39 cellular contexts compared by ENCODE assay signal in genomic region chr19:7672522-7672921, GRCh38. TPM values are rescaled to one million over a fixed set of nuclear protein-coding genes. Genes with fewer than 3 reads are reported as not detected.
"Had no signal": no experiment of that assay in that cellular context is flagged by ENCODE, and none has a peak within 500 bp of the region (broad histone marks: within the 10 kb centered on the region; RNA-seq: fewer than 3 reads in every experiment).

No MANE protein-coding gene starts in this region.

- H3K4me3 ChIP-seq: adrenal gland, ascending aorta, body of pancreas, breast epithelium, cardiac muscle cell had no signal

- ATAC-seq: activated naive CD4-positive, alpha-beta T cell treated with anti-CD3 and anti-CD28 coated beads, Interleukin-2, amount 50 U/mL, for 72 hours; activated naive CD8-positive, alpha-beta T cell treated with anti-CD3 and anti-CD28 coated beads, Interleukin-2, amount 50 U/mL, for 24 hours; activated T-cell treated with anti-CD3 and anti-CD28 coated beads, Interleukin-2, amount 50 U/mL, for 4 hours; activated T-cell treated with anti-CD3 and anti-CD28 coated beads, Interleukin-2, amount 50 U/mL, for 72 hours; activated T-helper 17 cell treated with anti-CD3 and anti-CD28 coated beads, Interleukin-2, amount 50 U/mL, for 72 hours; body of pancreas had no signal

- DNase-seq: activated effector memory CD4-positive, alpha-beta T cell treated with anti-CD3 and anti-CD28 coated beads, Interleukin-2, amount 50 U/mL, for 16 hours; activated effector memory CD4-positive, alpha-beta T cell treated with Interleukin-2 at 50 U/mL for 16 hours; activated gamma-delta T cell; activated gamma-delta T cell treated with Interleukin-2 at 50 U/mL for 16 hours; activated naive CD4-positive, alpha-beta T cell; activated naive CD4-positive, alpha-beta T cell treated with anti-CD3 and anti-CD28 coated beads for 36 hours; activated naive CD4-positive, alpha-beta T cell treated with anti-CD3 and anti-CD28 coated beads, Interleukin-2, amount 10 ng/mL, durations not matched to agents 7 days and 5 days; activated naive CD4-positive, alpha-beta T cell treated with anti-CD3 and anti-CD28 coated beads, Interleukin-2, amount 50 U/mL, for 16 hours; activated naive CD4-positive, alpha-beta T cell treated with Interleukin-2 at 50 U/mL for 16 hours; activated naive CD8-positive, alpha-beta T cell treated with anti-CD3 and anti-CD28 coated beads for 36 hours; activated naive CD8-positive, alpha-beta T cell treated with anti-CD3 and anti-CD28 coated beads, Interleukin-2, amount 10 ng/mL, durations not matched to agents 7 days and 5 days; activated naive CD8-positive, alpha-beta T cell treated with anti-CD3 and anti-CD28 coated beads, Interleukin-2, amount 50 U/mL, for 24 hours; activated T-cell treated with anti-CD3 and anti-CD28 coated beads, Interleukin-2, amount 50 U/mL, for 1 hour; activated T-cell treated with anti-CD3 and anti-CD28 coated beads, Interleukin-2, amount 50 U/mL, for 24 hours; activated T-cell treated with anti-CD3 and anti-CD28 coated beads, Interleukin-2, amount 50 U/mL, for 4 hours; activated T-cell treated with anti-CD3 and anti-CD28 coated beads, Interleukin-2, amount 50 U/mL, for 48 hours; activated T-cell treated with anti-CD3 and anti-CD28 coated beads, Interleukin-2, amount 50 U/mL, for 72 hours; adrenal gland; amniotic stem cell; amygdala; anterior cingulate cortex; aorta; body of pancreas; brain microvascular endothelial cell; caudate nucleus; central memory CD4-positive, alpha-beta T cell; cerebellar nuclear complex had no signal

- H3K4me1 ChIP-seq: adrenal gland, ascending aorta, body of pancreas, breast epithelium had no signal

- H3K27ac ChIP-seq: adrenal gland, ascending aorta, body of pancreas, brain microvascular endothelial cell, breast epithelium, cardiac muscle cell had no signal

- H3K36me3 ChIP-seq: adrenal gland, ascending aorta, brain microvascular endothelial cell, breast epithelium, cardiac muscle cell had no signal

- H3K27me3 ChIP-seq: ascending aorta, body of pancreas, brain microvascular endothelial cell had no signal

- H3K9me3 ChIP-seq: adrenal gland, ascending aorta, body of pancreas, breast epithelium had no signal

RNA-seq across cellular contexts. Expression of gene RETN, which starts 3.7 kb away (rescaled TPM):
- total RNA-seq: activated naive CD4-positive, alpha-beta T cell treated with anti-CD3 and anti-CD28 coated beads for 36 hours; activated naive CD4-positive, alpha-beta T cell treated with anti-CD3 and anti-CD28 coated beads, Interleukin-2, amount 50 U/mL, for 72 hours; activated naive CD8-positive, alpha-beta T cell treated with anti-CD3 and anti-CD28 coated beads for 36 hours; activated T-cell treated with anti-CD3 and anti-CD28 coated beads, Interleukin-2, amount 50 U/mL, for 4 hours; activated T-cell treated with anti-CD3 and anti-CD28 coated beads, Interleukin-2, amount 50 U/mL, for 72 hours; activated T-helper 1 cell treated with anti-CD3 and anti-CD28 coated beads, Interleukin-12 subunit alpha, Interleukin-12 subunit beta, Interleukin-2, Interleukin-4 antibody, amounts not matched to agents 30 ng/mL and 10 ng/mL and 1 ng/mL, durations not matched to agents 14 hours and 24 hours and 36 hours; activated T-helper 17 cell treated with anti-CD3 and anti-CD28 coated beads, Interleukin-2, amount 50 U/mL, for 72 hours; activated T-helper 2 cell treated with anti-CD3 and anti-CD28 coated beads, Interferon-gamma antibody, Interleukin-2, Interleukin-4, amounts not matched to agents 10 μg/mL and 5 μg/mL and 100 μg/mL, durations not matched to agents 14 hours and 24 hours and 36 hours; aorta; ascending aorta; astrocyte; body of pancreas; breast epithelium; bronchial epithelial cell; cardiac muscle cell; chondrocyte had no signal

RNA-seq across cellular contexts. Expression of gene MCEMP1, which starts 4.4 kb away (rescaled TPM):
- total RNA-seq: activated naive CD4-positive, alpha-beta T cell treated with anti-CD3 and anti-CD28 coated beads for 36 hours; activated naive CD4-positive, alpha-beta T cell treated with anti-CD3 and anti-CD28 coated beads, Interleukin-2, amount 50 U/mL, for 72 hours; activated naive CD8-positive, alpha-beta T cell treated with anti-CD3 and anti-CD28 coated beads for 36 hours; activated naive CD8-positive, alpha-beta T cell treated with anti-CD3 and anti-CD28 coated beads, Interleukin-2, amount 10 ng/mL, durations not matched to agents 7 days and 5 days; activated T-cell treated with anti-CD3 and anti-CD28 coated beads, Interleukin-2, amount 50 U/mL, for 4 hours; activated T-cell treated with anti-CD3 and anti-CD28 coated beads, Interleukin-2, amount 50 U/mL, for 72 hours; activated T-helper 1 cell treated with anti-CD3 and anti-CD28 coated beads, Interleukin-12 subunit alpha, Interleukin-12 subunit beta, Interleukin-2, Interleukin-4 antibody, amounts not matched to agents 30 ng/mL and 10 ng/mL and 1 ng/mL, durations not matched to agents 14 hours and 24 hours and 36 hours; activated T-helper 17 cell treated with anti-CD3 and anti-CD28 coated beads, Interleukin-2, amount 50 U/mL, for 72 hours; activated T-helper 2 cell treated with anti-CD3 and anti-CD28 coated beads, Interferon-gamma antibody, Interleukin-2, Interleukin-4, amounts not matched to agents 10 μg/mL and 5 μg/mL and 100 μg/mL, durations not matched to agents 14 hours and 24 hours and 36 hours; ascending aorta; astrocyte; body of pancreas; bronchial epithelial cell; cardiac muscle cell; cerebellum; chondrocyte had no signal

RNA-seq across cellular contexts. Expression of gene FCER2, which starts 29.4 kb away (rescaled TPM):
- total RNA-seq: activated T-helper 1 cell treated with anti-CD3 and anti-CD28 coated beads, Interleukin-12 subunit alpha, Interleukin-12 subunit beta, Interleukin-2, Interleukin-4 antibody, amounts not matched to agents 30 ng/mL and 10 ng/mL and 1 ng/mL, durations not matched to agents 14 hours and 24 hours and 36 hours; ascending aorta; astrocyte; body of pancreas; bronchial epithelial cell; cardiac muscle cell; cardiac septum; chondrocyte had no signal
